ENCODE assay signal across 6 cellular contexts in genomic region chr11:24372491-24372890, GRCh38.
"Had no signal": no experiment of that assay in that cellular context is flagged by ENCODE, and none has a peak within 500 bp of the region (broad histone marks: within the 10 kb centered on the region; RNA-seq: fewer than 3 reads in every experiment).

No MANE protein-coding gene starts in this region.

- DNase-seq: IMR-90, KBM-7, KG1 had no signal

- H3K4me3 ChIP-seq: K562 had no signal

- H3K27me3 Mint-ChIP-seq: IgD-negative memory B cell had no signal

- H3K36me3 Mint-ChIP-seq: IgD-negative memory B cell had no signal

- H3K27ac ChIP-seq: HL-60 had no signal

- H3K4me3 Mint-ChIP-seq: IgD-negative memory B cell had no signal

- H3K27ac Mint-ChIP-seq: IgD-negative memory B cell had no signal

- H3K4me1 Mint-ChIP-seq: IgD-negative memory B cell had no signal
